Comparison of ENCODE assay signal across 8 cellular contexts in the genomic region with DNA sequence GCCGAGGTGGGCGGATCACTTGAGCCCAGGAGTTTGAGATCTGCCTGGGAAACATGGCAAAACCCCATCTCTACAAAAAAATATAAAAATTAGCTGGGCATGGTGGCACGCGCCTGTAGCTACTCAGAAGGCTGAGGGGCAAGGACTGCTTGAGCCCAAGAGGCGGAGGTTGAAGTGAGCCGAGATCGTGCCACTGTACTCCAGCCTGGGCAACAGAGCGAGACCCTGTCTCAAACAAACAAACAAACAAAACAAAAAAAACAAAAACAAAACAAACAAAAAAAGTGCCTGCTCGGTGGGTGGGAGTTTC. TPM values are rescaled to one million over a fixed set of nuclear protein-coding genes. Genes with fewer than 3 reads are reported as not detected.
DNase-seq lines count a peak whose midpoint lies in the region; ATAC-seq and TF ChIP-seq lines count a peak whose summit lies in the region.
"Not testable (repeated sequence)": the region's sequence is repeated elsewhere in the genome, so short reads cannot be mapped to it uniquely, and the experiment has no call there.

No MANE protein-coding gene starts in this region.

- 73 to 83% (median 74%) methylated on average over 9 of the region's 9 CpGs for WGBS in psoas muscle, 3 donors

- H3K27me3 Mint-ChIP-seq in CD14-positive monocyte (ENCODE audit: low read depth in 3 of 3); IgD-negative memory B cell; memory B cell; stimulated activated naive B cell treated with anti-CD40 and anti-IgM and Interleukin-4, amounts not matched to agents 10 μg/mL and 1 μg/mL and 100 μg/mL, for 72 hours: not testable (repeated sequence)

- H3K9me3 Mint-ChIP-seq in CD14-positive monocyte; IgD-negative memory B cell; memory B cell; stimulated activated naive B cell treated with anti-CD40 and anti-IgM and Interleukin-4, amounts not matched to agents 10 μg/mL and 1 μg/mL and 100 μg/mL, for 72 hours: not testable (repeated sequence)

- H3K4me3 Mint-ChIP-seq in CD14-positive monocyte; memory B cell; stimulated activated naive B cell treated with anti-CD40 and anti-IgM and Interleukin-4, amounts not matched to agents 10 μg/mL and 1 μg/mL and 100 μg/mL, for 72 hours: not testable (repeated sequence)
- peak overlapping the region in 1 of 4 donors; percentile 80 for H3K4me3 Mint-ChIP-seq in IgD-negative memory B cell

- peak overlapping the region; percentile 45 to 91 (median 86) for H3K27ac Mint-ChIP-seq in CD14-positive monocyte
- H3K27ac Mint-ChIP-seq in IgD-negative memory B cell, result peak overlapping the region in 2 of 3 donors; percentile 57 to 94
- peak overlapping the region; percentile 94 for H3K27ac Mint-ChIP-seq in memory B cell
- H3K27ac Mint-ChIP-seq in stimulated activated naive B cell treated with anti-CD40 and anti-IgM and Interleukin-4, amounts not matched to agents 10 μg/mL and 1 μg/mL and 100 μg/mL, for 72 hours, result peak overlapping the region; percentile 92

- H3K4me1 ChIP-seq in RWPE2 (ENCODE audit: insufficient read depth, poor library complexity, severe bottlenecking); psoas muscle: not testable (repeated sequence)

- peaks cover 75 to 92% of the 10 kb centered on the region in 2 donors for H3K36me3 Mint-ChIP-seq in CD14-positive monocyte
- peaks cover 19% of the 10 kb centered on the region for H3K36me3 Mint-ChIP-seq in IgD-negative memory B cell
- peaks cover 38% of the 10 kb centered on the region for H3K36me3 Mint-ChIP-seq in memory B cell
- H3K36me3 Mint-ChIP-seq in stimulated activated naive B cell treated with anti-CD40 and anti-IgM and Interleukin-4, amounts not matched to agents 10 μg/mL and 1 μg/mL and 100 μg/mL, for 72 hours, result peaks cover 47 to 76% of the 10 kb centered on the region in 2 donors

- H3K4me1 Mint-ChIP-seq in CD14-positive monocyte, result peaks cover 40% of the 10 kb centered on the region
- peaks cover 36 to 44% (median 43%) of the 10 kb centered on the region in 3 donors for H3K4me1 Mint-ChIP-seq in IgD-negative memory B cell
- peaks cover 33% of the 10 kb centered on the region for H3K4me1 Mint-ChIP-seq in memory B cell
- peaks cover 39 to 64% of the 10 kb centered on the region in 2 donors for H3K4me1 Mint-ChIP-seq in stimulated activated naive B cell treated with anti-CD40 and anti-IgM and Interleukin-4, amounts not matched to agents 10 μg/mL and 1 μg/mL and 100 μg/mL, for 72 hours

- DNase-seq in CD14-positive monocyte (ENCODE audit: low spot score); memory B cell (ENCODE audit: low spot score in 2 of 2); psoas muscle; stimulated activated naive B cell treated with anti-CD40 and anti-IgM and Interleukin-4, amounts not matched to agents 10 μg/mL and 1 μg/mL and 100 μg/mL, for 72 hours: not testable (repeated sequence)
- DNase-seq in RWPE2 (ENCODE audit: low spot score), result peak; percentile 15
- peak; percentile 38 for DNase-seq in activated CD8-positive, alpha-beta memory T cell treated with anti-CD3 and anti-CD28 coated beads for 24 hours
- DNase-seq in ecto neural progenitor cell (ENCODE audit: low spot score), result peak; percentile 3

- not testable (repeated sequence) for H3K36me3 ChIP-seq in RWPE2 (ENCODE audit: low read depth)
- peaks cover 8 to 47% of the 10 kb centered on the region in 2 donors for H3K36me3 ChIP-seq in psoas muscle (ENCODE audit: insufficient read depth in 1 of 2, low read depth in 1 of 2)

- H3K9me3 ChIP-seq in RWPE2 (ENCODE audit: severe bottlenecking); psoas muscle: not testable (repeated sequence)

- not testable (repeated sequence) for H3K4me3 ChIP-seq in RWPE2 (ENCODE audit: severe bottlenecking); psoas muscle

- H3K27ac ChIP-seq in RWPE2 (ENCODE audit: poor library complexity, severe bottlenecking), result not testable (repeated sequence)
- peak overlapping the region; percentile 69 for H3K27ac ChIP-seq in psoas muscle

- not testable (repeated sequence) for H3K27me3 ChIP-seq in RWPE2 (ENCODE audit: insufficient read depth, poor library complexity, severe bottlenecking); psoas muscle (ENCODE audit: insufficient read depth in 3 of 3, low read length in 2 of 3)

- TF ChIP-seq CTCF in CD14-positive monocyte (IDR thresholded peaks at IDR 0.05); RWPE2 (IDR thresholded peaks at IDR 0.05; ENCODE audit: poor library complexity, severe bottlenecking); psoas muscle (IDR thresholded peaks at IDR 0.05): not testable (repeated sequence)

- intact Hi-C loops in CD14-positive monocyte (cut with micrococcal nuclease), result loop anchor here in 1 of 2 donors (5.0 kb wide), 1 partner anchor 35 kb away; no protein-coding TSS in a partner anchor
- intact Hi-C loops in psoas muscle (cut with DNase I), result not testable (repeated sequence)

- ATAC-seq in RWPE2 (ENCODE audit: low read depth); memory B cell (ENCODE audit: low read depth); psoas muscle; stimulated activated naive B cell treated with anti-CD40 and anti-IgM and Interleukin-4, amounts not matched to agents 10 μg/mL and 1 μg/mL and 100 μg/mL, for 72 hours (replicated peaks): not testable (repeated sequence)

RNA-seq across cellular contexts. Expression of gene CCDC69, which starts 26.6 kb away (rescaled TPM):
- polyA plus RNA-seq in CD14-positive monocyte (10 to 100 TPM; 68.4 to 84.1 TPM), IgD-negative memory B cell (75.5 TPM), psoas muscle (100 to 1,000 TPM in 1 of 3 donors, 10 to 100 TPM in 2; 27.0 to 180 (median 70.7) TPM)
- total RNA-seq in psoas muscle, result 10 to 100 TPM; 58.8 to 96.9 (median 65.9) TPM

RNA-seq across cellular contexts. Expression of gene ANXA6, which starts 39.7 kb away (rescaled TPM):
- polyA plus RNA-seq in CD14-positive monocyte (100 to 1,000 TPM in 1 of 2 donors, 10 to 100 TPM in 1; 93.5 to 124 TPM), IgD-negative memory B cell (298 TPM), psoas muscle (100 to 1,000 TPM in 2 of 3 donors, 10 to 100 TPM in 1; 81.4 to 129 (median 112) TPM)
- 100 to 1,000 TPM; 133 to 234 (median 154) TPM for total RNA-seq in psoas muscle

RNA-seq across cellular contexts. Expression of gene GM2A, which starts 55.7 kb away (rescaled TPM):
- polyA plus RNA-seq in CD14-positive monocyte (10 to 100 TPM; 28.0 to 57.9 TPM), IgD-negative memory B cell (31.5 TPM), psoas muscle (10 to 100 TPM in 1 of 3 donors, 1 to 10 TPM in 2; 3.0 to 11.6 (median 6.9) TPM)
- total RNA-seq in psoas muscle, result 10 to 100 TPM in 2 of 4 donors, 1 to 10 TPM in 2; 4.0 to 12.1 (median 8.0) TPM
